30 cellular contexts compared by ENCODE assay signal in the genomic region with DNA sequence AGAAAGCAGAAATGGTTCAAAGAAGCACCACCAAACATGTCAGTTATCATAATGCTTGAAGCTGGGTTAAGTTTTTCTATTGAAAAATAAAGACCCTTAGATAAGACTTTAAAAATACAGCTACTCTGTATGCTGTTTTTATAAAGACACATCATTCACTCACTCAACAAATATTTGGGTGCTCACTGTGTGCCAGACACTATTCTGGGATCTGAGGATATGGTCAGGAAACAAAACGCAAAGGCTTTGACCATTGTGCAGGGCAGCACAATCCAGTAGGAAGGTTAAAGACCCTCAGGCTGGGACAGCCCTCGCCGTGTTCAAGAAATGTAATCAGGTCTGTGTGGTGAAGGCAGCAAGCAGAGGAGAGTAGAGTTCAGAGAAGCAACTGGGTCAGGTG. TPM values are rescaled to one million over a fixed set of nuclear protein-coding genes. Genes with fewer than 3 reads are reported as not detected.
DNase-seq lines count a peak whose midpoint lies in the region; ATAC-seq, FAIRE-seq and TF ChIP-seq lines count a peak whose summit lies in the region.
"Had no signal": no experiment of that assay in that cellular context is flagged by ENCODE, and none has a peak within 500 bp of the region (broad histone marks: within the 10 kb centered on the region; RNA-seq: fewer than 3 reads in every experiment).

No MANE protein-coding gene starts in this region.

- intact Hi-C loops in left ventricle myocardium superior (cut with micrococcal nuclease) = no loop called here
- intact Hi-C loops in Right ventricle myocardium superior (cut with DNase I) = no loop called here

- H3K27ac Mint-ChIP-seq in nephron progenitor cell = peak overlapping the region; percentile 26
- H3K27ac Mint-ChIP-seq: B cell; CD14-positive monocyte; CD4-positive, alpha-beta memory T cell; CD4-positive, alpha-beta T cell; CD4-positive, CD25-positive, alpha-beta regulatory T cell; CD8-positive, alpha-beta memory T cell; CD8-positive, alpha-beta T cell had no signal

- TF ChIP-seq CTCF in nephron progenitor cell (IDR thresholded peaks at IDR 0.05) (no peak), D721Med (IDR thresholded peaks at IDR 0.05; ENCODE audit: insufficient read depth, missing control alignments) (no peak)

- DNase-seq in left ventricle myocardium superior = no peak
- no peak for DNase-seq in Right ventricle myocardium superior
- DNase-seq in hepatic stellate cell (ENCODE audit: low spot score) = peak; percentile 0
- no peak for DNase-seq in nephron progenitor cell
- no peak for DNase-seq in D721Med (ENCODE audit: insufficient read length, low spot score)
- DNase-seq in GM12892 (ENCODE audit: insufficient read length) = no peak
- DNase-seq: 8988T; ACHN; AML-193; BE2C; C1 segment of cervical spinal cord; Caco-2; Calu3; CD4-positive, alpha-beta memory T cell; CD4-positive, alpha-beta T cell; CD4-positive, CD25-positive, alpha-beta regulatory T cell; CD8-positive, alpha-beta memory T cell; CD8-positive, alpha-beta T cell; COR-L47; DMS 273 treated with DMSO at 0.1 percent for 48 hours; DMS153; DMS53; DMS79; DMS79 treated with DMSO at 0.1 percent for 48 hours; DND-41; EL had no signal

- H3K9me3 Mint-ChIP-seq in nephron progenitor cell = no peaks in the 10 kb centered on the region
- H3K9me3 Mint-ChIP-seq: CD14-positive monocyte; CD4-positive, alpha-beta memory T cell; CD4-positive, alpha-beta T cell; CD4-positive, CD25-positive, alpha-beta regulatory T cell; CD8-positive, alpha-beta memory T cell; CD8-positive, alpha-beta T cell had no signal

- H3K4me1 Mint-ChIP-seq in nephron progenitor cell = no peaks in the 10 kb centered on the region
- H3K4me1 Mint-ChIP-seq: B cell; CD14-positive monocyte; CD4-positive, alpha-beta memory T cell; CD4-positive, CD25-positive, alpha-beta regulatory T cell; CD8-positive, alpha-beta memory T cell had no signal

- no peaks in the 10 kb centered on the region for H3K36me3 Mint-ChIP-seq in nephron progenitor cell (ENCODE audit: low read depth)
- H3K36me3 Mint-ChIP-seq: CD14-positive monocyte; CD4-positive, alpha-beta memory T cell; CD4-positive, CD25-positive, alpha-beta regulatory T cell; CD8-positive, alpha-beta memory T cell; CD8-positive, alpha-beta T cell had no signal

- H3K4me3 Mint-ChIP-seq in nephron progenitor cell = no peak overlapping the region
- H3K4me3 Mint-ChIP-seq: B cell; CD14-positive monocyte; CD4-positive, alpha-beta memory T cell; CD4-positive, alpha-beta T cell; CD4-positive, CD25-positive, alpha-beta regulatory T cell; CD8-positive, alpha-beta memory T cell; CD8-positive, alpha-beta T cell had no signal

- H3K27me3 Mint-ChIP-seq in nephron progenitor cell (ENCODE audit: low read depth, poor library complexity) = no peaks in the 10 kb centered on the region
- H3K27me3 Mint-ChIP-seq: B cell; CD4-positive, alpha-beta T cell had no signal

- TF ChIP-seq POLR2A in GM12892 (IDR thresholded peaks at IDR 0.05; ENCODE audit: low read depth, low read length) = no peak

- FAIRE-seq in D721Med (lab: Jason Lieb, UNC) (no peak), GM12892 (lab: Jason Lieb, UNC) (no peak)
- FAIRE-seq: A204.1, A549 had no signal

- ATAC-seq in left ventricle myocardium superior = peak; percentile 21
- no peak for ATAC-seq in Right ventricle myocardium superior (ENCODE audit: poor library complexity)
- ATAC-seq: A549; CD8-positive, alpha-beta T cell had no signal

RNA-seq across cellular contexts. Expression of gene DPY19L2, which starts 38.0 kb away (rescaled TPM):
- 51.0 TPM for total RNA-seq in left ventricle myocardium superior
- total RNA-seq in Right ventricle myocardium superior = 41.3 TPM
- 1.4 TPM for polyA plus RNA-seq in GM12892 (2012; ENCODE audit: missing spikeins)
- total RNA-seq: Caco-2; CD4-positive, alpha-beta T cell had no signal
- polyA plus RNA-seq: CD14-positive monocyte had no signal
